9 cellular contexts compared by ENCODE assay signal in genomic region chr17:72116692-72117469, GRCh38. TPM values are rescaled to one million over a fixed set of nuclear protein-coding genes. Genes with fewer than 3 reads are reported as not detected.
DNase-seq lines count a peak whose midpoint lies in the region; ATAC-seq and TF ChIP-seq lines count a peak whose summit lies in the region.
"Had no signal": no experiment of that assay in that cellular context is flagged by ENCODE, and none has a peak within 500 bp of the region (broad histone marks: within the 10 kb centered on the region; RNA-seq: fewer than 3 reads in every experiment).

No MANE protein-coding gene starts in this region.

- peak overlapping the region; percentile 21 for H3K27ac Mint-ChIP-seq in activated naive CD8-positive, alpha-beta T cell treated with anti-CD3 and anti-CD28 coated beads, Interleukin-2, amount 10 ng/mL, durations not matched to agents 7 days and 5 days
- H3K27ac Mint-ChIP-seq in activated naive CD8-positive, alpha-beta T cell treated with anti-CD3 and anti-CD28 coated beads for 36 hours, result no peak overlapping the region

- POLR2A ChIA-PET in activated naive CD8-positive, alpha-beta T cell treated with anti-CD3 and anti-CD28 coated beads, Interleukin-2, amount 10 ng/mL, durations not matched to agents 7 days and 5 days (lab: Charles Lee), result no interaction called here

- H3K9me3 ChIP-seq in muscle layer of duodenum (ENCODE audit: control insufficient read depth in 1 of 2, low read length in 2 of 2) (no peaks in the 10 kb centered on the region), upper lobe of left lung (no peaks in the 10 kb centered on the region)

- TF ChIP-seq CTCF in epithelial cell of proximal tubule (conservative IDR thresholded peaks at IDR 0.05; ENCODE audit: low read depth, low read length) (no peak), upper lobe of left lung (IDR thresholded peaks at IDR 0.05) (no peak)

- H3K4me3 Mint-ChIP-seq in activated naive CD8-positive, alpha-beta T cell treated with anti-CD3 and anti-CD28 coated beads, Interleukin-2, amount 10 ng/mL, durations not matched to agents 7 days and 5 days, result no peak overlapping the region
- H3K4me3 Mint-ChIP-seq in activated naive CD8-positive, alpha-beta T cell treated with anti-CD3 and anti-CD28 coated beads for 36 hours, result no peak overlapping the region

- H3K4me3 ChIP-seq in epithelial cell of proximal tubule (ENCODE audit: low read depth, low read length) (peak overlapping the region; percentile 97), muscle layer of duodenum (ENCODE audit: low read depth in 1 of 2, low read length in 2 of 2) (peak overlapping the region; percentile 54 to 57), upper lobe of left lung (peak overlapping the region in 3 of 4 donors; percentile 21 to 35 (median 33))

- H3K4me1 ChIP-seq in muscle layer of duodenum (ENCODE audit: control insufficient read depth in 1 of 2, insufficient read depth in 2 of 2, low read length in 2 of 2) (peaks cover 6 to 46% of the 10 kb centered on the region in 2 donors), upper lobe of left lung (peaks cover 15 to 49% (median 26%) of the 10 kb centered on the region in 4 donors)

- H3K27ac ChIP-seq in muscle layer of duodenum (ENCODE audit: low read length) (no peak overlapping the region), upper lobe of left lung (no peak overlapping the region)

- no peak for TF ChIP-seq EP300 in upper lobe of left lung (IDR thresholded peaks at IDR 0.05)

- H3K9me3 Mint-ChIP-seq in activated naive CD8-positive, alpha-beta T cell treated with anti-CD3 and anti-CD28 coated beads, Interleukin-2, amount 10 ng/mL, durations not matched to agents 7 days and 5 days, result no peaks in the 10 kb centered on the region
- H3K9me3 Mint-ChIP-seq in activated naive CD8-positive, alpha-beta T cell treated with anti-CD3 and anti-CD28 coated beads for 36 hours, result peaks cover 2% of the 10 kb centered on the region

- H3K27me3 ChIP-seq in muscle layer of duodenum (ENCODE audit: low read depth, low read length), result peaks cover 41% of the 10 kb centered on the region
- peaks cover 0 to 47% (median 22%) of the 10 kb centered on the region in 4 donors for H3K27me3 ChIP-seq in upper lobe of left lung

- H3K36me3 ChIP-seq in muscle layer of duodenum (ENCODE audit: control insufficient read depth in 1 of 2, insufficient read depth in 2 of 2, low read length in 2 of 2), result no peaks in the 10 kb centered on the region
- no peaks in the 10 kb centered on the region for H3K36me3 ChIP-seq in upper lobe of left lung

- 7 to 10% methylated on average over 27 to 52 of the region's 52 CpGs for WGBS in upper lobe of left lung, 2 donors

- DNase-seq in activated naive CD8-positive, alpha-beta T cell treated with anti-CD3 and anti-CD28 coated beads, Interleukin-2, amount 10 ng/mL, durations not matched to agents 7 days and 5 days, result peak; percentile 34
- no peak for DNase-seq in activated naive CD8-positive, alpha-beta T cell treated with anti-CD3 and anti-CD28 coated beads for 36 hours
- no peak for DNase-seq in epithelial cell of proximal tubule (ENCODE audit: low read depth)
- peak in 1 of 2 donors; percentile 60 for DNase-seq in upper lobe of left lung
- DNase-seq in SKM-1 (lab: John Stamatoyannopoulos, UW; ENCODE audit: unreplicated experiment), result no peak
- no peak for DNase-seq in hippocampal formation (lab: John Stamatoyannopoulos, UW)
- no peak for DNase-seq in T-helper 9 cell
- DNase-seq: NCI-H748 treated with DMSO at 0.1 percent for 48 hours had no signal

- no peak for TF ChIP-seq POLR2A in upper lobe of left lung (IDR thresholded peaks at IDR 0.05)

- peaks cover 54% of the 10 kb centered on the region for H3K27me3 Mint-ChIP-seq in activated naive CD8-positive, alpha-beta T cell treated with anti-CD3 and anti-CD28 coated beads, Interleukin-2, amount 10 ng/mL, durations not matched to agents 7 days and 5 days
- H3K27me3 Mint-ChIP-seq in activated naive CD8-positive, alpha-beta T cell treated with anti-CD3 and anti-CD28 coated beads for 36 hours, result peaks cover 84% of the 10 kb centered on the region

- ATAC-seq in activated naive CD8-positive, alpha-beta T cell treated with anti-CD3 and anti-CD28 coated beads, Interleukin-2, amount 10 ng/mL, durations not matched to agents 7 days and 5 days (ENCODE audit: low read depth), result no peak
- ATAC-seq in upper lobe of left lung (ENCODE audit: low FRiP score in 2 of 2), result no peak

- H3K4me1 Mint-ChIP-seq in activated naive CD8-positive, alpha-beta T cell treated with anti-CD3 and anti-CD28 coated beads, Interleukin-2, amount 10 ng/mL, durations not matched to agents 7 days and 5 days, result peaks cover 4% of the 10 kb centered on the region
- H3K4me1 Mint-ChIP-seq in activated naive CD8-positive, alpha-beta T cell treated with anti-CD3 and anti-CD28 coated beads for 36 hours, result peaks cover 7% of the 10 kb centered on the region

- peaks cover under 1% of the 10 kb centered on the region for H3K36me3 Mint-ChIP-seq in activated naive CD8-positive, alpha-beta T cell treated with anti-CD3 and anti-CD28 coated beads, Interleukin-2, amount 10 ng/mL, durations not matched to agents 7 days and 5 days
- H3K36me3 Mint-ChIP-seq in activated naive CD8-positive, alpha-beta T cell treated with anti-CD3 and anti-CD28 coated beads for 36 hours, result no peaks in the 10 kb centered on the region

RNA-seq across cellular contexts. Expression of gene SOX9, which starts 3.9 kb away (rescaled TPM):
- total RNA-seq in activated naive CD8-positive, alpha-beta T cell treated with anti-CD3 and anti-CD28 coated beads, Interleukin-2, amount 10 ng/mL, durations not matched to agents 7 days and 5 days, result not detected
- not detected for total RNA-seq in activated naive CD8-positive, alpha-beta T cell treated with anti-CD3 and anti-CD28 coated beads for 36 hours
- total RNA-seq in epithelial cell of proximal tubule (23.8 and 26.5 TPM in 2 replicates), upper lobe of left lung (10 to 100 TPM in 1 of 6 donors, 1 to 10 TPM in 5; 3.3 to 10.7 (median 4.3) TPM)

Comparison
In these comparisons a context has a peak if more than half of its experiments do, and no peak if none do; other contexts are left out.
1. H3K4me3 ChIP-seq: peak in every context shown above with its lines; median percentile 97 in epithelial cell of proximal tubule; 56 in muscle layer of duodenum; 33 in upper lobe of left lung.
2. RNA of gene SOX9, which starts 3.9 kb away (total RNA-seq): 23.8 to 26.5 TPM in epithelial cell of proximal tubule and 3.3 to 10.7 TPM in upper lobe of left lung; not detected in activated naive CD8-positive, alpha-beta T cell treated with anti-CD3 and anti-CD28 coated beads, Interleukin-2, amount 10 ng/mL, durations not matched to agents 7 days and 5 days and not detected in activated naive CD8-positive, alpha-beta T cell treated with anti-CD3 and anti-CD28 coated beads for 36 hours; every median in the first group is over 4 times any median in the second.